ENCODE assay signal across 8 cellular contexts in the genomic region with DNA sequence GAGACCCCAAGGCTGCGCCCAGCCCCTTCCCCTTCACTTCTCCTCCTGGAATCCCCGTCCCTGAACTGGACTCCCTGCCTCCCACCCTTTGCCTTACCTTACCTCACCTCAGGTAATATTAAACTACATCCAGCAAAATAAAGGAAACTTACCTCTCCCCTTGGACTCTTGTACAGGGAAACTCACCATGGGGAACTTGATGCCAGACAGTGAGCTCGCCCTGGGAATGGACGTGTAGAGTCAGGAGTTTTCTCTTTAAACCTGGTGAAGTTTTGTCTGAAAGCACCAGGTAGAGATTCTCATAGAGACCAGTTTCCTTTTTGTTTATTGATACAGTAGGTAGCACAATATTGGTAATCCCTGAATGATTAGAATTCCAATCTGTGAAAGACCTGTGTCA. TPM values are rescaled to one million over a fixed set of nuclear protein-coding genes. Genes with fewer than 3 reads are reported as not detected.
DNase-seq lines count a peak whose midpoint lies in the region; ATAC-seq and TF ChIP-seq lines count a peak whose summit lies in the region.

No MANE protein-coding gene starts in this region.

- H3K9me3 Mint-ChIP-seq in activated naive CD4-positive, alpha-beta T cell treated with anti-CD3 and anti-CD28 coated beads, Interleukin-2, amount 50 U/mL, for 72 hours, result no peaks in the 10 kb centered on the region

- no peaks in the 10 kb centered on the region for H3F3A ChIP-seq in smooth muscle cell (ENCODE audit: low read depth)

- peak overlapping the region; percentile 90 for H3K9ac ChIP-seq in smooth muscle cell (ENCODE audit: low read depth)

- H3K4me1 ChIP-seq in BE2C (no peaks in the 10 kb centered on the region), smooth muscle cell (ENCODE audit: low read depth) (peaks cover 4% of the 10 kb centered on the region)

- TF ChIP-seq CTCF in BE2C (IDR thresholded peaks at IDR 0.05; ENCODE audit: low read depth, low read length) (no peak), smooth muscle cell (IDR thresholded peaks at IDR 0.05; ENCODE audit: borderline replicate concordance, insufficient read depth, poor library complexity, severe bottlenecking) (no peak)

- peak overlapping the region; percentile 85 for H3K27ac ChIP-seq in smooth muscle cell (ENCODE audit: low read depth)

- H3K27me3 ChIP-seq in BE2C (peaks cover 26% of the 10 kb centered on the region), smooth muscle cell (ENCODE audit: low read depth) (peaks cover 14% of the 10 kb centered on the region)

- H3K36me3 Mint-ChIP-seq in activated naive CD4-positive, alpha-beta T cell treated with anti-CD3 and anti-CD28 coated beads, Interleukin-2, amount 50 U/mL, for 72 hours, result peaks cover 35 to 37% of the 10 kb centered on the region in 2 donors

- peak overlapping the region; percentile 89 for H3K4me2 ChIP-seq in smooth muscle cell

- no peak for DNase-seq in BE2C
- peak; percentile 1 for DNase-seq in HCEC 1CT
- DNase-seq in activated naive CD4-positive, alpha-beta T cell treated with anti-CD3 and anti-CD28 coated beads, Interleukin-2, amount 50 U/mL, for 72 hours (ENCODE audit: low spot score in 2 of 2), result no peak
- no peak for DNase-seq in smooth muscle cell (lab: John Stamatoyannopoulos, UW; ENCODE audit: unreplicated experiment)
- no peak for DNase-seq in NCI-H1436 (lab: John Stamatoyannopoulos, UW)
- no peak for DNase-seq in activated effector memory CD4-positive, alpha-beta T cell treated with anti-CD3 and anti-CD28 coated beads, Interleukin-2, amount 50 U/mL, for 16 hours
- DNase-seq in HuH-7 (ENCODE audit: low spot score), result no peak

- ATAC-seq in activated naive CD4-positive, alpha-beta T cell treated with anti-CD3 and anti-CD28 coated beads, Interleukin-2, amount 50 U/mL, for 72 hours, result no peak

- peak overlapping the region; percentile 90 for H2AFZ ChIP-seq in smooth muscle cell (ENCODE audit: low read depth)

- H3K27ac Mint-ChIP-seq in activated naive CD4-positive, alpha-beta T cell treated with anti-CD3 and anti-CD28 coated beads, Interleukin-2, amount 50 U/mL, for 72 hours, result peak overlapping the region; percentile 98 to 99

- no peaks in the 10 kb centered on the region for H3K36me3 ChIP-seq in BE2C
- no peaks in the 10 kb centered on the region for H3K36me3 ChIP-seq in smooth muscle cell (ENCODE audit: low read depth)

- no peaks in the 10 kb centered on the region for H3K79me2 ChIP-seq in smooth muscle cell (ENCODE audit: low read depth)

- 27% methylated on average over 4 of the region's 4 CpGs for WGBS in smooth muscle cell (ENCODE audit: low lambda C conversion rate)

- peaks cover 14% of the 10 kb centered on the region for H4K20me1 ChIP-seq in smooth muscle cell (ENCODE audit: low read depth)

- H3K9me3 ChIP-seq in BE2C, result no peaks in the 10 kb centered on the region
- no peaks in the 10 kb centered on the region for H3K9me3 ChIP-seq in smooth muscle cell (replicated peaks; ENCODE audit: low read depth)

- H3K4me3 ChIP-seq in BE2C (ENCODE audit: low read depth, low read length), result peak overlapping the region; percentile 69
- peak overlapping the region; percentile 62 for H3K4me3 ChIP-seq in iPS-11a (ENCODE audit: low read depth, low read length)
- peak overlapping the region; percentile 74 for H3K4me3 ChIP-seq in smooth muscle cell

RNA-seq across cellular contexts. Expression of a gene that starts 0.5 kb away (rescaled TPM):
- polyA plus RNA-seq in BE2C (2012; ENCODE audit: insufficient read depth, insufficient read length, low read depth), result 67.2 TPM
- total RNA-seq in activated naive CD4-positive, alpha-beta T cell treated with anti-CD3 and anti-CD28 coated beads, Interleukin-2, amount 50 U/mL, for 72 hours, result 1,000 to 10,000 TPM in 1 of 2 donors, 100 to 1,000 TPM in 1; 501 to 2,234 TPM
- 209 and 256 TPM in 2 replicates for total RNA-seq in smooth muscle cell
- 387 and 404 TPM in 2 replicates for polyA plus RNA-seq in smooth muscle cell
